Comparison of ENCODE assay signal across 18 cellular contexts in the genomic region with DNA sequence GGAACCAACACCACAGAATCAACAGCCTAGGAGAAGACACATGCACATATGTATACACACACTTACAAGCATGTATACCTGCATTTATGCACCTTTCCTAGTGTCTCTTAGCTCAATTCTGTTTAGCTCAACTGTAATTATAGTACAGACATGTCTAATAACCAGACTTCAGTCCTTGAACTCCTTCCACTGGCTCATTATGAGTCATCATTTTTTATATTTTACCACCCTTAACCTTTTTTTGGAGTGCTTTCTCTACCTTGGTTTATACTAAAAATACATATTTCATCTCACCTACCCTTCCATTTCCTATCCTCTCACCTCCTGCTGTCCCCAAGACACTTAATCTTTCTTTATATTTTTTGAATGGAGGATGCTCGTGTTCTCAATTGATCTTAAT.
A peak's percentile ranks its signal among the peaks of the same experiment; 100 is the strongest.
DNase-seq lines count a peak whose midpoint lies in the region; ATAC-seq, FAIRE-seq and TF ChIP-seq lines count a peak whose summit lies in the region.
"Had no signal": no experiment of that assay in that cellular context is flagged by ENCODE, and none has a peak within 500 bp of the region (broad histone marks: within the 10 kb centered on the region; RNA-seq: fewer than 3 reads in every experiment).

No MANE protein-coding gene starts in this region.

- POLR2A ChIA-PET in MCF 10A (lab: Yijun Ruan, JAX) (no interaction called here), K562 (lab: Yijun Ruan, JAX) (no interaction called here)

- H2AFZ ChIP-seq in mammary epithelial cell (ENCODE audit: low read depth, low read length) (no peak overlapping the region), GM23338 (no peak overlapping the region), K562 (ENCODE audit: low read depth, low read length) (no peak overlapping the region)

- in situ Hi-C loops in mammary epithelial cell (cut with MboI; ENCODE audit: low sequenced_read_pairs in 2 of 2), result no loop called here
- in situ Hi-C loops in K562 (cut with MboI), result no loop called here

- ATAC-seq in GM23338, result no peak
- ATAC-seq in K562, result no peak
- ATAC-seq in HG03520 (IDR thresholded peaks at IDR 0.05; ENCODE audit: unreplicated experiment), result no peak
- ATAC-seq in GM21576 (IDR thresholded peaks at IDR 0.05; ENCODE audit: unreplicated experiment), result no peak
- ATAC-seq: GM12878, HCT116 had no signal

- H3K27me3 Mint-ChIP-seq in MCF 10A (ENCODE audit: insufficient read depth, unreplicated experiment), result no peaks in the 10 kb centered on the region
- no peaks in the 10 kb centered on the region for H3K27me3 Mint-ChIP-seq in GM23338 (ENCODE audit: insufficient read depth, low read depth, poor library complexity)
- H3K27me3 Mint-ChIP-seq: CD4-positive, alpha-beta memory T cell had no signal

- H3K4me1 ChIP-seq in mammary epithelial cell (ENCODE audit: insufficient read depth, low read length) (no peaks in the 10 kb centered on the region), GM23338 (ENCODE audit: insufficient read depth) (no peaks in the 10 kb centered on the region), K562 (replicated peaks in 1 of 2; ENCODE audit: control insufficient read depth in 2 of 2, insufficient read depth in 2 of 2, low read length in 2 of 2) (no peaks in the 10 kb centered on the region)
- H3K4me1 ChIP-seq: Caco-2 had no signal

- H3K27ac ChIP-seq in mammary epithelial cell (ENCODE audit: insufficient read depth, low read depth, low read length) (no peak overlapping the region), GM23338 (ENCODE audit: low read depth) (no peak overlapping the region), K562 (ENCODE audit: extremely low read depth, low read depth, low read length) (no peak overlapping the region)

- H3K36me3 Mint-ChIP-seq in MCF 10A (ENCODE audit: insufficient read depth, unreplicated experiment), result peaks cover 60% of the 10 kb centered on the region
- peaks cover 30% of the 10 kb centered on the region for H3K36me3 Mint-ChIP-seq in GM23338 (ENCODE audit: low read depth)

- H3K9ac ChIP-seq in mammary epithelial cell (ENCODE audit: insufficient read depth, low read length), result no peak overlapping the region
- no peak overlapping the region for H3K9ac ChIP-seq in K562 (ENCODE audit: insufficient read depth in 1 of 2, low read depth in 2 of 2, low read length in 2 of 2)

- no peak for TF ChIP-seq CTCF in mammary epithelial cell (conservative IDR thresholded peaks at IDR 0.05 in 1 of 2, IDR thresholded peaks at IDR 0.05 in 1 of 2; ENCODE audit: extremely low read depth in 1 of 2, insufficient read depth in 1 of 2, low read depth in 1 of 2, low read length in 2 of 2)
- TF ChIP-seq CTCF in MCF 10A (IDR thresholded peaks at IDR 0.05; ENCODE audit: unreplicated experiment), result no peak
- TF ChIP-seq CTCF in GM23338 (conservative IDR thresholded peaks at IDR 0.05; ENCODE audit: low read depth in 2 of 2), result no peak
- TF ChIP-seq CTCF in K562 (IDR thresholded peaks at IDR 0.05 in 2 of 3, conservative IDR thresholded peaks at IDR 0.05 in 1 of 3; ENCODE audit: insufficient read depth in 2 of 3, low read depth in 1 of 3, low read length in 3 of 3), result no peak

- no peaks in the 10 kb centered on the region for H3K9me3 ChIP-seq in mammary epithelial cell (replicated peaks; ENCODE audit: insufficient read depth, low read length)
- no peaks in the 10 kb centered on the region; the same call in 1 of the 2 replicates for H3K9me3 ChIP-seq in K562 (replicated peaks; ENCODE audit: control insufficient read depth, insufficient read depth, low read depth, low read length)
- H3K9me3 ChIP-seq: Caco-2 had no signal

- peak; percentile 0 for DNase-seq in mammary epithelial cell
- DNase-seq in MCF 10A (ENCODE audit: unreplicated experiment), result no peak
- DNase-seq in GM23338 (ENCODE audit: low spot score), result no peak
- DNase-seq in K562 (ENCODE audit: extremely low read depth in 1 of 4, low spot score in 3 of 4), result no peak
- no peak for DNase-seq in superior temporal gyrus (ENCODE audit: extremely low spot score)
- DNase-seq: 8988T; C1 segment of cervical spinal cord; Caco-2; CD4-positive, alpha-beta memory T cell; DMS153; DND-41; GDM1; H9 had no signal

- H3K4me3 ChIP-seq in mammary epithelial cell (replicated peaks in 1 of 3; ENCODE audit: insufficient read depth in 1 of 3, low read depth in 2 of 3, low read length in 3 of 3) (no peak overlapping the region), GM23338 (no peak overlapping the region), K562 (no peak overlapping the region)
- H3K4me3 ChIP-seq: GM12878 had no signal

- dilution Hi-C loops in mammary epithelial cell (cut with HindIII; ENCODE audit: low sequenced_read_pairs), result no loop called here

- WGBS in mammary epithelial cell (ENCODE audit: low coverage, missing lambda C conversion rate), result 100% methylated on average over 1 of the region's 1 CpG
- 95% methylated on average over 1 of the region's 1 CpG for WGBS in K562 (ENCODE audit: insufficient coverage, low coverage, missing lambda C conversion rate)

- H3K9me3 Mint-ChIP-seq in MCF 10A (ENCODE audit: unreplicated experiment) (peaks cover 4% of the 10 kb centered on the region), GM23338 (no peaks in the 10 kb centered on the region; the same call in 2 of the 3 replicates)
- H3K9me3 Mint-ChIP-seq: CD4-positive, alpha-beta memory T cell; H9 had no signal

- H3K27me3 ChIP-seq in mammary epithelial cell (ENCODE audit: insufficient read depth, low read length) (no peaks in the 10 kb centered on the region), GM23338 (ENCODE audit: insufficient read depth) (no peaks in the 10 kb centered on the region), K562 (ENCODE audit: control insufficient read depth in 2 of 2, insufficient read depth in 2 of 2, low read length in 2 of 2) (no peaks in the 10 kb centered on the region)

- CTCF ChIA-PET in mammary epithelial cell (lab: Charles Lee; ENCODE audit: low non-redundant PET) (interaction anchor here (0.7 kb wide), 1 partner anchor 34 kb away, joined by 5 read pairs; no protein-coding TSS in a partner anchor), MCF 10A (lab: Yijun Ruan, JAX) (interaction anchor here (0.6 kb wide), 1 partner anchor 426 kb away, joined by 3 read pairs; no protein-coding TSS in a partner anchor), K562 (lab: Yijun Ruan, JAX; ENCODE audit: low intra/inter-chr PET ratio) (no interaction called here)

- H3K4me3 Mint-ChIP-seq in MCF 10A (ENCODE audit: unreplicated experiment), result no peak overlapping the region
- H3K4me3 Mint-ChIP-seq in GM23338, result no peak overlapping the region
- H3K4me3 Mint-ChIP-seq: CD4-positive, alpha-beta memory T cell; H9 had no signal

- no peak for FAIRE-seq in K562 (lab: Jason Lieb, UNC)
- FAIRE-seq: GM12878, GM18507 had no signal

- H3K36me3 ChIP-seq in mammary epithelial cell (ENCODE audit: insufficient read depth, low read length) (peaks cover 13% of the 10 kb centered on the region), GM23338 (ENCODE audit: insufficient read depth) (peaks cover 18% of the 10 kb centered on the region; the same call in 1 of the 2 replicates), K562 (ENCODE audit: control insufficient read depth, insufficient read depth, low read length) (peaks cover 54% of the 10 kb centered on the region)

- no peaks in the 10 kb centered on the region for H3K79me2 ChIP-seq in mammary epithelial cell (ENCODE audit: insufficient read depth, low read length)
- no peaks in the 10 kb centered on the region for H3K79me2 ChIP-seq in GM23338 (replicated peaks; ENCODE audit: insufficient read depth)
- H3K79me2 ChIP-seq in K562 (ENCODE audit: control insufficient read depth, insufficient read depth, low read length), result 0 out of 3 replicates have a peak, but pooled peaks cover 2% of the 10 kb centered on the region

- H4K20me1 ChIP-seq in mammary epithelial cell (ENCODE audit: insufficient read depth, low read length) (no peaks in the 10 kb centered on the region), GM23338 (replicated peaks; ENCODE audit: insufficient read depth) (no peaks in the 10 kb centered on the region), K562 (replicated peaks; ENCODE audit: control insufficient read depth, insufficient read depth, low read length) (no peaks in the 10 kb centered on the region)

- BruUV-seq in mammary epithelial cell (replicated peaks; lab: Mats Ljungman, UMichigan), result no TSS peak
- no TSS peak for BruUV-seq in MCF 10A (replicated peaks; lab: Mats Ljungman, UMichigan)
- BruUV-seq in K562 (replicated peaks; lab: Mats Ljungman, UMichigan), result no TSS peak

- H3F3A ChIP-seq in GM23338 (replicated peaks; ENCODE audit: low read depth), result no peaks in the 10 kb centered on the region

- H3K4me2 ChIP-seq in mammary epithelial cell (ENCODE audit: insufficient read depth, low read depth, low read length) (no peak overlapping the region), GM23338 (no peak overlapping the region), K562 (ENCODE audit: insufficient read depth, low read length) (no peak overlapping the region)

- TF ChIP-seq EP300 in K562 (IDR thresholded peaks at IDR 0.05; ENCODE audit: low read length), result no peak

- no peaks in the 10 kb centered on the region for H3K9me1 ChIP-seq in K562 (ENCODE audit: control insufficient read depth, insufficient read depth, low read length)

- H3K27ac Mint-ChIP-seq in MCF 10A (ENCODE audit: low read depth, unreplicated experiment), result no peak overlapping the region
- H3K27ac Mint-ChIP-seq in GM23338, result peak overlapping the region; percentile 4; the same call in 1 of the 2 replicates
- H3K27ac Mint-ChIP-seq: H9 had no signal

- no peak for TF ChIP-seq RAD21 in K562 (CRISPR knock-in tag; conservative IDR thresholded peaks at IDR 0.05 in 1 of 2, IDR thresholded peaks at IDR 0.05 in 1 of 2)

- TF ChIP-seq POLR2A in K562 (conservative IDR thresholded peaks at IDR 0.05), result no peak

- no peaks in the 10 kb centered on the region for H3K9me2 ChIP-seq in GM23338 (ENCODE audit: insufficient read depth)

- intact Hi-C loops in mammary epithelial cell (cut with micrococcal nuclease), result no loop called here
- intact Hi-C loops in MCF 10A (cut with micrococcal nuclease), result no loop called here
- intact Hi-C loops in K562 (cut with micrococcal nuclease), result no loop called here

- H3K4me1 Mint-ChIP-seq in MCF 10A (ENCODE audit: insufficient read depth, unreplicated experiment), result no peaks in the 10 kb centered on the region
- no peaks in the 10 kb centered on the region for H3K4me1 Mint-ChIP-seq in GM23338
- H3K4me1 Mint-ChIP-seq: H9 had no signal

TF ChIP-seq in GM23338, 12 proteins besides CTCF, POLR2A, EP300 and RAD21 (continues in another document):
- no peak for TF ChIP-seq CREB1 (CRISPR knock-in tag; IDR thresholded peaks at IDR 0.05; ENCODE audit: low read depth)
- TF ChIP-seq JUNB (IDR thresholded peaks at IDR 0.05; ENCODE audit: unreplicated experiment), result no peak
- TF ChIP-seq ZNF114 (CRISPR knock-in tag; IDR thresholded peaks at IDR 0.05), result no peak

TF ChIP-seq in K562, 482 proteins besides CTCF, POLR2A, EP300 and RAD21 (continues in another document):
- TF ChIP-seq SETDB1 (IDR thresholded peaks at IDR 0.05; ENCODE audit: low read length) (no peak), MAFG (tag; conservative IDR thresholded peaks at IDR 0.05) (peak; percentile 37; the same call in 1 of the 2 replicates), HMG20B (CRISPR knock-in tag; IDR thresholded peaks at IDR 0.05) (no peak)
